ENCODE assay signal across 8 cellular contexts in genomic region chr18:30860741-30861140, GRCh38.
"Had no signal": no experiment of that assay in that cellular context is flagged by ENCODE, and none has a peak within 500 bp of the region (broad histone marks: within the 10 kb centered on the region; RNA-seq: fewer than 3 reads in every experiment).

No MANE protein-coding gene starts in this region.

- ATAC-seq: GM12878 had no signal

- FAIRE-seq: G401.6, GM12878, GM12891, GM12892, GM18507, GM19239 had no signal

- DNase-seq: GDM1, GF-D8 had no signal

- H3K4me3 ChIP-seq: GM12878 had no signal
